ENCODE assay signal across 8 cellular contexts in genomic region chr15:69997701-69998273, GRCh38.
DNase-seq lines count a peak whose midpoint lies in the region; ATAC-seq and TF ChIP-seq lines count a peak whose summit lies in the region.

No MANE protein-coding gene starts in this region.

- H3K27ac Mint-ChIP-seq in IgD-negative memory B cell, result peak overlapping the region in 2 of 3 donors; percentile 51 to 69

- H3K9me3 Mint-ChIP-seq in IgD-negative memory B cell, result peaks cover 2 to 7% (median 3%) of the 10 kb centered on the region in 3 donors

- peak overlapping the region; percentile 55 for H3K27ac ChIP-seq in VCaP

- TF ChIP-seq CTCF in VCaP (conservative IDR thresholded peaks at IDR 0.05), result no peak

- DNase-seq in AG08396 (ENCODE audit: low spot score) (peak; percentile 30), iPS-NIHi11 (ENCODE audit: low spot score) (peak; percentile 75), islet precursor cell (no peak)
- DNase-seq in stimulated activated CD4-positive, alpha-beta T cell treated with anti-CD3 and anti-CD28 coated beads, Interleukin-4, amount 100 ng/mL, for 1 hour, result no peak

- ATAC-seq in GM19328 (IDR thresholded peaks at IDR 0.05; ENCODE audit: unreplicated experiment), result no peak
- ATAC-seq in HG03039 (IDR thresholded peaks at IDR 0.05; ENCODE audit: unreplicated experiment), result no peak

- H3K4me3 Mint-ChIP-seq in IgD-negative memory B cell, result peak overlapping the region in 2 of 4 donors; percentile 55 to 87

- H3K27me3 Mint-ChIP-seq in IgD-negative memory B cell, result peaks cover 2% of the 10 kb centered on the region

- H3K4me1 Mint-ChIP-seq in IgD-negative memory B cell, result peaks cover 53 to 86% (median 81%) of the 10 kb centered on the region in 3 donors

- H3K36me3 Mint-ChIP-seq in IgD-negative memory B cell, result peaks cover 12% of the 10 kb centered on the region

Comparison
In these comparisons a context has a peak if more than half of its experiments do, and no peak if none do; other contexts are left out.
1. DNase-seq: peak in AG08396 (single experiment) and iPS-NIHi11 (single experiment); none in stimulated activated CD4-positive, alpha-beta T cell treated with anti-CD3 and anti-CD28 coated beads, Interleukin-4, amount 100 ng/mL, for 1 hour (single experiment) and islet precursor cell (single experiment).